16 cellular contexts compared by ENCODE assay signal in the genomic region with DNA sequence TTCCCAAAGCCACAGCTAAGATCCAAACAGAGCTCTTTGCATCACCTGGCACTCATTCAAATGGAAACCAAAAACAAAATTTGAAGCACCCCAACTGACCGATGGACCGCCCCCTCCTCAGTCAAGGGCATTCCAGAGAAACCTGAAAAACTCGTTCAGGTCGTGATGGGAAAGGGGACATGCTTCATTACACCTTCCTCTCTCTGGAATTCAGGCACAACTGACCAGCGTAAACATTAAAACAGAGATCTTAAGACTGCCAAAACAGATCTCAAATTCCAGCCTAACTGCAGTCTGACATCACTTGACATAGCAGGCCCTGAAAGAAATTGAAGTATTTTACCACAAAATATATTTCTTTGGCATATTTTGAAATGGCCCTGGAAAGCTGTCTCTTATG. TPM values are rescaled to one million over a fixed set of nuclear protein-coding genes. Genes with fewer than 3 reads are reported as not detected.
A peak's percentile ranks its signal among the peaks of the same experiment; 100 is the strongest.
DNase-seq lines count a peak whose midpoint lies in the region; ATAC-seq and TF ChIP-seq lines count a peak whose summit lies in the region.
"Had no signal": no experiment of that assay in that cellular context is flagged by ENCODE, and none has a peak within 500 bp of the region (broad histone marks: within the 10 kb centered on the region; RNA-seq: fewer than 3 reads in every experiment).

No MANE protein-coding gene starts in this region.

- 68 to 80% (median 76%) methylated on average over 5 of the region's 5 CpGs for WGBS in heart left ventricle, 4 donors
- 58 to 89% methylated on average over 4 to 5 of the region's 5 CpGs for WGBS in mesodermal cell (ENCODE audit: insufficient coverage in 2 of 2), 2 experiments

- H3K9me3 Mint-ChIP-seq in type B pancreatic cell, result peaks cover 4% of the 10 kb centered on the region
- H3K9me3 Mint-ChIP-seq: neural progenitor cell had no signal

- TF ChIP-seq CTCF in heart left ventricle (IDR thresholded peaks at IDR 0.05), result no peak
- no peak for TF ChIP-seq CTCF in type B pancreatic cell (conservative IDR thresholded peaks at IDR 0.05)

- intact Hi-C loops in heart left ventricle (cut with DNase I), result loop anchor here in 4 of 10 donors (5.0 to 10.0 kb wide), 2 partner anchors 34 to 46 kb away; no protein-coding TSS in a partner anchor
- intact Hi-C loops in left cardiac atrium (cut with DNase I), result no loop called here

- H3K4me1 ChIP-seq in heart left ventricle, result peaks cover 3 to 74% (median 45%) of the 10 kb centered on the region in 12 donors
- H3K4me1 ChIP-seq in mesodermal cell (ENCODE audit: control insufficient read depth, insufficient read depth, low read length, poor library complexity, severe bottlenecking), result peaks cover 7% of the 10 kb centered on the region
- H3K4me1 ChIP-seq: A549 had no signal

- H3K4me1 Mint-ChIP-seq in type B pancreatic cell (ENCODE audit: unreplicated experiment), result peaks cover 38% of the 10 kb centered on the region

- peak overlapping the region; percentile 57 for H3K4me3 Mint-ChIP-seq in type B pancreatic cell
- H3K4me3 Mint-ChIP-seq: neural progenitor cell had no signal

- DNase-seq in heart left ventricle (no peak), left cardiac atrium (no peak), astrocyte of the hippocampus (ENCODE audit: low read depth, low spot score) (peak; percentile 67), type B pancreatic cell (ENCODE audit: extremely low spot score, unreplicated experiment) (no peak), NCI-H2171 treated with DMSO at 0.1 percent for 48 hours (lab: John Stamatoyannopoulos, UW) (no peak)
- DNase-seq: activated CD4-positive, CD25-positive, alpha-beta regulatory T cell; amygdala; dorsolateral prefrontal cortex; substantia nigra; SW 1271 had no signal

- no peaks in the 10 kb centered on the region for H3K27me3 ChIP-seq in heart left ventricle
- H3K27me3 ChIP-seq: dorsolateral prefrontal cortex, neural progenitor cell had no signal

- peak overlapping the region; percentile 82 for H3K27ac Mint-ChIP-seq in type B pancreatic cell
- H3K27ac Mint-ChIP-seq: neural progenitor cell had no signal

- no peaks in the 10 kb centered on the region for H3K9me3 ChIP-seq in heart left ventricle
- no peaks in the 10 kb centered on the region for H3K9me3 ChIP-seq in mesodermal cell (ENCODE audit: control insufficient read depth, low read length)
- H3K9me3 ChIP-seq: A549 had no signal

- H3K36me3 ChIP-seq in heart left ventricle (no peaks in the 10 kb centered on the region), mesodermal cell (ENCODE audit: control insufficient read depth, insufficient read depth, low read length) (no peaks in the 10 kb centered on the region)
- H3K36me3 ChIP-seq: neural progenitor cell had no signal

- peak overlapping the region in 9 of 12 donors; percentile 75 to 84 (median 81) for H3K27ac ChIP-seq in heart left ventricle
- H3K27ac ChIP-seq in mesodermal cell (ENCODE audit: low read depth, low read length, severe bottlenecking), result peak overlapping the region; percentile 29
- H3K27ac ChIP-seq: A549, neural progenitor cell had no signal

- TF ChIP-seq POLR2A in heart left ventricle (IDR thresholded peaks at IDR 0.05), result no peak

- H3K27me3 Mint-ChIP-seq in type B pancreatic cell, result no peaks in the 10 kb centered on the region

- ATAC-seq in heart left ventricle, result no peak
- no peak for ATAC-seq in left cardiac atrium
- ATAC-seq in HG02973 (IDR thresholded peaks at IDR 0.05; ENCODE audit: unreplicated experiment), result no peak
- no peak for ATAC-seq in GM21529 (IDR thresholded peaks at IDR 0.05; ENCODE audit: unreplicated experiment)
- ATAC-seq: A549 had no signal

- H3K4me3 ChIP-seq in heart left ventricle (no peak overlapping the region), mesodermal cell (ENCODE audit: extremely low read depth, insufficient read depth, low read length, poor library complexity, severe bottlenecking) (no peak overlapping the region)
- H3K4me3 ChIP-seq: A549, dorsolateral prefrontal cortex, neural progenitor cell had no signal

- H3K36me3 Mint-ChIP-seq in type B pancreatic cell, result peaks cover 12% of the 10 kb centered on the region
- H3K36me3 Mint-ChIP-seq: neural progenitor cell had no signal

RNA-seq across cellular contexts. Expression of gene PTTG2, which starts 28.5 kb away (rescaled TPM):
- total RNA-seq in heart left ventricle (1 to 10 TPM in 4 of 9 donors, under 1 TPM in 2, not detected in 3; 0.48 to 2.3 (median 1.0) TPM), left cardiac atrium (1 to 10 TPM in 1 of 2 donors, under 1 TPM in 1; 0.89 to 1.0 TPM), type B pancreatic cell (ENCODE audit: low replicate concordance) (not detected in 2 replicates)
- 1 to 10 TPM in 1 of 2 donors, under 1 TPM in 1; 0.88 to 1.2 TPM for polyA plus RNA-seq in heart left ventricle
- polyA plus RNA-seq in mesodermal cell (2013, experiment 1 of 2), result not detected
- polyA plus RNA-seq in mesodermal cell (2013, experiment 2 of 2), result not detected
- total RNA-seq: kidney epithelial cell had no signal
- polyA plus RNA-seq: A549 had no signal
